Comparison of ENCODE assay signal across 12 cellular contexts in genomic region chr6:79377830-79378460, GRCh38.
DNase-seq lines count a peak whose midpoint lies in the region; ATAC-seq and TF ChIP-seq lines count a peak whose summit lies in the region.
"Had no signal": no experiment of that assay in that cellular context is flagged by ENCODE, and none has a peak within 500 bp of the region (broad histone marks: within the 10 kb centered on the region; RNA-seq: fewer than 3 reads in every experiment).

No MANE protein-coding gene starts in this region.

- no peak for TF ChIP-seq CTCF in mammary epithelial cell (conservative IDR thresholded peaks at IDR 0.05 in 1 of 2, IDR thresholded peaks at IDR 0.05 in 1 of 2; ENCODE audit: extremely low read depth in 1 of 2, insufficient read depth in 1 of 2, low read depth in 1 of 2, low read length in 2 of 2)
- no peak for TF ChIP-seq CTCF in osteocyte (IDR thresholded peaks at IDR 0.05)
- TF ChIP-seq CTCF in A673 (conservative IDR thresholded peaks at IDR 0.05; ENCODE audit: low read depth, low read length), result no peak

- H3K36me3 Mint-ChIP-seq in osteocyte (ENCODE audit: unreplicated experiment), result no peaks in the 10 kb centered on the region

- in situ Hi-C loops in mammary epithelial cell (cut with MboI; ENCODE audit: low sequenced_read_pairs in 2 of 2), result no loop called here

- 100% methylated on average over 1 of the region's 1 CpG for WGBS in mammary epithelial cell (ENCODE audit: low coverage, missing lambda C conversion rate)

- BruUV-seq in mammary epithelial cell (replicated peaks; lab: Mats Ljungman, UMichigan), result no TSS peak
- no TSS peak for BruUV-seq in A673 (replicated peaks; lab: Mats Ljungman, UMichigan)

- H3K4me3 Mint-ChIP-seq in osteocyte (ENCODE audit: unreplicated experiment), result peak overlapping the region; percentile 5

- H3K27ac Mint-ChIP-seq in osteocyte (ENCODE audit: unreplicated experiment), result peak overlapping the region; percentile 61

- H4K20me1 ChIP-seq in mammary epithelial cell (ENCODE audit: insufficient read depth, low read length), result no peaks in the 10 kb centered on the region

- intact Hi-C loops in mammary epithelial cell (cut with micrococcal nuclease), result no loop called here
- intact Hi-C loops in A673 (cut with micrococcal nuclease; ENCODE audit: unreplicated experiment), result no loop called here

- H2AFZ ChIP-seq in mammary epithelial cell (ENCODE audit: low read depth, low read length), result peak overlapping the region; percentile 27

- dilution Hi-C loops in mammary epithelial cell (cut with HindIII; ENCODE audit: low sequenced_read_pairs), result no loop called here

- DNase-seq in mammary epithelial cell (no peak), osteocyte (ENCODE audit: extremely low spot score, unreplicated experiment) (no peak), A673 (ENCODE audit: low spot score) (no peak), superior temporal gyrus (ENCODE audit: extremely low spot score) (no peak)
- DNase-seq: activated CD8-positive, alpha-beta memory T cell treated with anti-CD3 and anti-CD28 coated beads, Interleukin-2, amount 50 U/mL, for 4 hours; caudate nucleus; stimulated activated CD4-positive, alpha-beta T cell treated with anti-CD3 and anti-CD28 coated beads, Interleukin-4, amount 100 ng/mL, for 1 hour; SW 1271 had no signal

- H3K27ac ChIP-seq in mammary epithelial cell (ENCODE audit: insufficient read depth, low read depth, low read length) (no peak overlapping the region), A673 (ENCODE audit: low read depth, low read length, poor library complexity, severe bottlenecking) (no peak overlapping the region)
- H3K27ac ChIP-seq: suprapubic skin had no signal

- H3K4me1 Mint-ChIP-seq in osteocyte (ENCODE audit: unreplicated experiment), result peaks cover 36% of the 10 kb centered on the region

- H3K36me3 ChIP-seq in mammary epithelial cell (ENCODE audit: insufficient read depth, low read length), result no peaks in the 10 kb centered on the region
- H3K36me3 ChIP-seq in A673 (ENCODE audit: insufficient read depth, low read length, poor library complexity, severe bottlenecking), result no peaks in the 10 kb centered on the region
- H3K36me3 ChIP-seq: suprapubic skin had no signal

- no peak overlapping the region for H3K4me2 ChIP-seq in mammary epithelial cell (ENCODE audit: insufficient read depth, low read depth, low read length)

- no peak overlapping the region for H3K9ac ChIP-seq in mammary epithelial cell (ENCODE audit: insufficient read depth, low read length)

- H3K4me3 ChIP-seq in mammary epithelial cell (replicated peaks in 1 of 3; ENCODE audit: insufficient read depth in 1 of 3, low read depth in 2 of 3, low read length in 3 of 3) (no peak overlapping the region), A673 (ENCODE audit: low read depth, low read length, poor library complexity, severe bottlenecking) (no peak overlapping the region)
- H3K4me3 ChIP-seq: suprapubic skin had no signal

- no peaks in the 10 kb centered on the region for H3K79me2 ChIP-seq in mammary epithelial cell (ENCODE audit: insufficient read depth, low read length)

- H3K4me1 ChIP-seq in mammary epithelial cell (ENCODE audit: insufficient read depth, low read length) (peaks cover 10% of the 10 kb centered on the region), A673 (ENCODE audit: insufficient read depth, low read length, poor library complexity, severe bottlenecking) (peaks cover 5% of the 10 kb centered on the region)
- H3K4me1 ChIP-seq: suprapubic skin had no signal

- CTCF ChIA-PET in mammary epithelial cell (lab: Charles Lee; ENCODE audit: low non-redundant PET), result no interaction called here
- CTCF ChIA-PET in A673 (lab: Charles Lee), result no interaction called here

- H3K27me3 Mint-ChIP-seq in osteocyte (ENCODE audit: unreplicated experiment), result peaks cover 14% of the 10 kb centered on the region

- ATAC-seq in GM19043 (IDR thresholded peaks at IDR 0.05; ENCODE audit: low read depth, unreplicated experiment) (peak; percentile 46), HG02885 (IDR thresholded peaks at IDR 0.05; ENCODE audit: poor library complexity, unreplicated experiment) (peak; percentile 59), HG03521 (IDR thresholded peaks at IDR 0.05; ENCODE audit: unreplicated experiment) (no peak)

- H3K9me3 ChIP-seq in mammary epithelial cell (replicated peaks; ENCODE audit: insufficient read depth, low read length) (no peaks in the 10 kb centered on the region), A673 (ENCODE audit: low read depth, low read length, poor library complexity, severe bottlenecking) (no peaks in the 10 kb centered on the region)
- H3K9me3 ChIP-seq: suprapubic skin had no signal

- POLR2A ChIA-PET in A673 (lab: Charles Lee; ENCODE audit: low non-redundant PET), result no interaction called here

- H3K9me3 Mint-ChIP-seq in osteocyte (ENCODE audit: unreplicated experiment), result no peaks in the 10 kb centered on the region

- H3K27me3 ChIP-seq in mammary epithelial cell (ENCODE audit: insufficient read depth, low read length), result no peaks in the 10 kb centered on the region
- H3K27me3 ChIP-seq in A673 (replicated peaks; ENCODE audit: insufficient read depth, low read depth, low read length, poor library complexity), result no peaks in the 10 kb centered on the region
- H3K27me3 ChIP-seq: suprapubic skin had no signal
